ENCODE assay signal across 1 cellular context in the genomic region with DNA sequence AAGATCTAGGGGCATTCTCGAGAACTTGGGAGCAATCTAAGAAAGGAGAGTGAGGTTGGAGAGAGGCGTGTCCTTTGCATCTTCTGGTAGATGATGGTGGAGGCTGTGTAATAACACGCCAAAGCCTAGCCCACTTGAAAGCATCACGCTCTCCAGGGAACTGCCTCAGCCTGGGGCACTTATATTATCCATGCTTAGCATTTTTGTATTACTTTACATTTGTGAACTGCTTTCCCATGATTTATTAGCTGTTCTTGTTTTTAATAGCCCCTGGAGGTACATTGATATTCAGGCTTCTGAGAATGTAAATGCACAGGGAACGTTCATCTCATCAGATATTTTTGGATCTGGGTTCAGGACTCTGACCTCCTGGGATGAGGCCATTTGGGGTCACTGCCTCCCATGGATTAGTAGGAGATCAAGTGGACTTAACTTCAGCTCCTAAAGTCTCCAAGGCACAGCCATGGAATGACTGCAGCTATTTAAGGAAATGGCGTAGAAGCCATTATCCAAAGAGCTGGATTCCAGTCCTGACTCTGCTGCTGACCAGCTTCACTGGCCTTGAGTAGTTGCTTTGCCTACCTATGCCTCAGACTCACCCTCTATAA.
TF ChIP-seq lines count a peak whose summit lies in the region.

No MANE protein-coding gene starts in this region.

TF ChIP-seq in HEK293, 187 proteins besides CTCF, POLR2A, EP300 and RAD21 (continued from another document):
- TF ChIP-seq, protein P1, sequence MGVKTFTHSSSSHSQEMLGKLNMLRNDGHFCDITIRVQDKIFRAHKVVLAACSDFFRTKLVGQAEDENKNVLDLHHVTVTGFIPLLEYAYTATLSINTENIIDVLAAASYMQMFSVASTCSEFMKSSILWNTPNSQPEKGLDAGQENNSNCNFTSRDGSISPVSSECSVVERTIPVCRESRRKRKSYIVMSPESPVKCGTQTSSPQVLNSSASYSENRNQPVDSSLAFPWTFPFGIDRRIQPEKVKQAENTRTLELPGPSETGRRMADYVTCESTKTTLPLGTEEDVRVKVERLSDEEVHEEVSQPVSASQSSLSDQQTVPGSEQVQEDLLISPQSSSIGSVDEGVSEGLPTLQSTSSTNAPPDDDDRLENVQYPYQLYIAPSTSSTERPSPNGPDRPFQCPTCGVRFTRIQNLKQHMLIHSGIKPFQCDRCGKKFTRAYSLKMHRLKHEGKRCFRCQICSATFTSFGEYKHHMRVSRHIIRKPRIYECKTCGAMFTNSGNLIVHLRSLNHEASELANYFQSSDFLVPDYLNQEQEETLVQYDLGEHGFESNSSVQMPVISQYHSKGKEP (tag by site-specific recombination; IDR thresholded peaks at IDR 0.05) = no peak
- TF ChIP-seq KLF8 (tag by site-specific recombination; IDR thresholded peaks at IDR 0.05) (no peak), ZNF202 (tag by site-specific recombination; IDR thresholded peaks at IDR 0.05; ENCODE audit: borderline replicate concordance) (no peak), ZBTB8A (tag by site-specific recombination; IDR thresholded peaks at IDR 0.05) (peak; percentile 40; the same call in 1 of the 2 replicates), ZIC2 (tag by site-specific recombination; IDR thresholded peaks at IDR 0.05) (peak; percentile 62), ZNF223 (tag by site-specific recombination; IDR thresholded peaks at IDR 0.05) (no peak), AEBP2 (tag by site-specific recombination; IDR thresholded peaks at IDR 0.05; ENCODE audit: borderline replicate concordance) (no peak), KLF10 (tag by site-specific recombination; IDR thresholded peaks at IDR 0.05) (peak; percentile 76), ZNF664 (tag by site-specific recombination; IDR thresholded peaks at IDR 0.05) (no peak), ZNF366 (tag by site-specific recombination; conservative IDR thresholded peaks at IDR 0.05) (peak; percentile 42; the same call in 1 of the 2 replicates), SP7 (tag by site-specific recombination; IDR thresholded peaks at IDR 0.05) (peak; percentile 36), BCL11B (tag by site-specific recombination; IDR thresholded peaks at IDR 0.05; ENCODE audit: low read depth) (no peak), ZNF629 (tag by site-specific recombination; IDR thresholded peaks at IDR 0.05) (peak; percentile 52; the same call in 1 of the 2 replicates), OSR2 (tag by site-specific recombination; IDR thresholded peaks at IDR 0.05) (peak; percentile 59; the same call in 1 of the 2 replicates), ZNF529 (tag by site-specific recombination; IDR thresholded peaks at IDR 0.05; ENCODE audit: insufficient replicate concordance) (no peak), ZNF146 (tag by site-specific recombination; IDR thresholded peaks at IDR 0.05) (0 out of 2 replicates have a peak, but pooled peaks have one; percentile 11), ZNF488 (tag by site-specific recombination; IDR thresholded peaks at IDR 0.05) (no peak), ZNF23 (tag by site-specific recombination; IDR thresholded peaks at IDR 0.05; ENCODE audit: borderline replicate concordance) (no peak), TCF7L2 (IDR thresholded peaks at IDR 0.05; ENCODE audit: borderline replicate concordance, low read depth, low read length) (no peak), PBX3 (CRISPR knock-in tag; IDR thresholded peaks at IDR 0.05) (no peak), SCRT2 (tag by site-specific recombination; IDR thresholded peaks at IDR 0.05) (no peak), ZEB2 (tag by site-specific recombination; IDR thresholded peaks at IDR 0.05) (peak; percentile 87), ZNF350 (tag by site-specific recombination; IDR thresholded peaks at IDR 0.05) (no peak), ZNF341 (tag by site-specific recombination; IDR thresholded peaks at IDR 0.05; ENCODE audit: low read depth) (0 out of 2 replicates have a peak, but pooled peaks have one; percentile 18), ATF2 (tag by site-specific recombination; IDR thresholded peaks at IDR 0.05; ENCODE audit: low read depth) (no peak), ZNF510 (tag by site-specific recombination; IDR thresholded peaks at IDR 0.05; ENCODE audit: insufficient replicate concordance) (no peak), FEZF1 (tag by site-specific recombination; IDR thresholded peaks at IDR 0.05) (no peak), ZNF621 (tag by site-specific recombination; IDR thresholded peaks at IDR 0.05) (no peak), SP3 (tag by site-specific recombination; IDR thresholded peaks at IDR 0.05) (no peak)
- TF ChIP-seq, protein P2, sequence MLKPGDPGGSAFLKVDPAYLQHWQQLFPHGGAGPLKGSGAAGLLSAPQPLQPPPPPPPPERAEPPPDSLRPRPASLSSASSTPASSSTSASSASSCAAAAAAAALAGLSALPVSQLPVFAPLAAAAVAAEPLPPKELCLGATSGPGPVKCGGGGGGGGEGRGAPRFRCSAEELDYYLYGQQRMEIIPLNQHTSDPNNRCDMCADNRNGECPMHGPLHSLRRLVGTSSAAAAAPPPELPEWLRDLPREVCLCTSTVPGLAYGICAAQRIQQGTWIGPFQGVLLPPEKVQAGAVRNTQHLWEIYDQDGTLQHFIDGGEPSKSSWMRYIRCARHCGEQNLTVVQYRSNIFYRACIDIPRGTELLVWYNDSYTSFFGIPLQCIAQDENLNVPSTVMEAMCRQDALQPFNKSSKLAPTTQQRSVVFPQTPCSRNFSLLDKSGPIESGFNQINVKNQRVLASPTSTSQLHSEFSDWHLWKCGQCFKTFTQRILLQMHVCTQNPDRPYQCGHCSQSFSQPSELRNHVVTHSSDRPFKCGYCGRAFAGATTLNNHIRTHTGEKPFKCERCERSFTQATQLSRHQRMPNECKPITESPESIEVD (tag by site-specific recombination; IDR thresholded peaks at IDR 0.05) = peak; percentile 86
- TF ChIP-seq, protein P3, sequence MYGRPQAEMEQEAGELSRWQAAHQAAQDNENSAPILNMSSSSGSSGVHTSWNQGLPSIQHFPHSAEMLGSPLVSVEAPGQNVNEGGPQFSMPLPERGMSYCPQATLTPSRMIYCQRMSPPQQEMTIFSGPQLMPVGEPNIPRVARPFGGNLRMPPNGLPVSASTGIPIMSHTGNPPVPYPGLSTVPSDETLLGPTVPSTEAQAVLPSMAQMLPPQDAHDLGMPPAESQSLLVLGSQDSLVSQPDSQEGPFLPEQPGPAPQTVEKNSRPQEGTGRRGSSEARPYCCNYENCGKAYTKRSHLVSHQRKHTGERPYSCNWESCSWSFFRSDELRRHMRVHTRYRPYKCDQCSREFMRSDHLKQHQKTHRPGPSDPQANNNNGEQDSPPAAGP (tag by site-specific recombination; IDR thresholded peaks at IDR 0.05) = no peak
